In the genomic region with DNA sequence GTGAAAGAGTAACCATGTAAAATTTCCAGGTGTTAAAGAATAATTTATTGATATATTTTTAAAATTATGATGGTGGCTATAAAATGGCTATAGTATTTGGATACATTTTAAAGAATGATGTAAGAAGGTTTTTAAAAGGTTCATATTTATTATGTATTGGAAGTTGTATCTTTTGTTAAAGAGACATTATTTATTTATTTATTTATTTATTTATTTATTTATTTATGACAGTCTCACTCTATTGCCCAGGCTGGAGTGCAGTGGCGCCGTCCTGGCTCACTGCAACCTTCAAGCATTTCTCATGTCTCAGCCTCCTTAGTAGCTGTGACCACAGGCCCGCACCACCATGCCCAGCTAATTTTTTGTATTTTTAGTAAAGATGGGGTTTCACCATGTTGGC, we compare ENCODE assay signal across 21 cellular contexts.
DNase-seq lines count a peak whose midpoint lies in the region; ATAC-seq, FAIRE-seq and TF ChIP-seq lines count a peak whose summit lies in the region.
"Had no signal": no experiment of that assay in that cellular context is flagged by ENCODE, and none has a peak within 500 bp of the region (broad histone marks: within the 10 kb centered on the region; RNA-seq: fewer than 3 reads in every experiment).

No MANE protein-coding gene starts in this region.

- H3K9me3 ChIP-seq in thyroid gland (no peaks in the 10 kb centered on the region), left lung (peaks cover 0 to 3% of the 10 kb centered on the region in 2 donors), tibial artery (no peaks in the 10 kb centered on the region)
- H3K9me3 ChIP-seq: HAP-1 had no signal

- 92 to 97% methylated on average over 3 of the region's 3 CpGs for WGBS in thyroid gland, 2 donors

- H3K27ac ChIP-seq in thyroid gland, result peak overlapping the region; percentile 43 to 64 (median 53)
- no peak overlapping the region for H3K27ac ChIP-seq in left lung
- H3K27ac ChIP-seq in tibial artery, result no peak overlapping the region
- H3K27ac ChIP-seq: BLaER1 had no signal

- H3K36me3 ChIP-seq in thyroid gland (no peaks in the 10 kb centered on the region), left lung (no peaks in the 10 kb centered on the region), tibial artery (no peaks in the 10 kb centered on the region)
- H3K36me3 ChIP-seq: BLaER1, HAP-1 had no signal

- H3K4me1 ChIP-seq in thyroid gland (peaks cover 13 to 21% of the 10 kb centered on the region in 2 donors), left lung (no peaks in the 10 kb centered on the region), tibial artery (peaks cover 0 to 4% (median 0%) of the 10 kb centered on the region in 4 donors)
- H3K4me1 ChIP-seq: BLaER1 had no signal

- no peak for TF ChIP-seq POLR2A in thyroid gland (IDR thresholded peaks at IDR 0.05)

- TF ChIP-seq CTCF in thyroid gland (IDR thresholded peaks at IDR 0.05) (no peak), left lung (IDR thresholded peaks at IDR 0.05) (no peak), tibial artery (IDR thresholded peaks at IDR 0.05) (no peak)

- ATAC-seq in left lung, result no peak

- DNase-seq in thyroid gland, result no peak
- no peak for DNase-seq in left lung
- no peak for DNase-seq in tibial artery
- no peak for DNase-seq in LoVo (ENCODE audit: low spot score)
- DNase-seq in NCI-H1417 (lab: John Stamatoyannopoulos, UW), result no peak
- DNase-seq: CD4-positive, alpha-beta T cell; CD8-positive, alpha-beta memory T cell; DMS 273 treated with DMSO at 0.1 percent for 48 hours; DMS79; EL; GF-D8; GOT3 had no signal

- intact Hi-C loops in thyroid gland (cut with DNase I) (no loop called here), left lung (cut with DNase I) (no loop called here), tibial artery (cut with DNase I; ENCODE audit: low total_unique reads) (no loop called here)

- H3K4me3 ChIP-seq in thyroid gland (replicated peaks in 1 of 3), result no peak overlapping the region
- H3K4me3 ChIP-seq in left lung, result no peak overlapping the region
- no peak overlapping the region for H3K4me3 ChIP-seq in tibial artery
- H3K4me3 ChIP-seq: BLaER1, HAP-1 had no signal

- peak; percentile 40 for FAIRE-seq in G401.6 (lab: Jason Lieb, UNC)
- FAIRE-seq in colon (lab: Jason Lieb, UNC), result peak; percentile 85
- peak; percentile 90 for FAIRE-seq in islet of Langerhans (lab: Jason Lieb, UNC)
- FAIRE-seq: D721Med, GM12891, GM18507, H54 had no signal

- H3K27me3 ChIP-seq in thyroid gland, result no peaks in the 10 kb centered on the region
- H3K27me3 ChIP-seq in left lung, result no peaks in the 10 kb centered on the region
- no peaks in the 10 kb centered on the region for H3K27me3 ChIP-seq in tibial artery
- H3K27me3 ChIP-seq: BLaER1 had no signal

Comparison
In these comparisons a context has a peak if more than half of its experiments do, and no peak if none do; other contexts are left out.
1. H3K27ac ChIP-seq: peak in thyroid gland (3 of 3); none in left lung (0 of 2) and tibial artery (0 of 2).